Comparison of ENCODE assay signal across 20 cellular contexts in the genomic region with DNA sequence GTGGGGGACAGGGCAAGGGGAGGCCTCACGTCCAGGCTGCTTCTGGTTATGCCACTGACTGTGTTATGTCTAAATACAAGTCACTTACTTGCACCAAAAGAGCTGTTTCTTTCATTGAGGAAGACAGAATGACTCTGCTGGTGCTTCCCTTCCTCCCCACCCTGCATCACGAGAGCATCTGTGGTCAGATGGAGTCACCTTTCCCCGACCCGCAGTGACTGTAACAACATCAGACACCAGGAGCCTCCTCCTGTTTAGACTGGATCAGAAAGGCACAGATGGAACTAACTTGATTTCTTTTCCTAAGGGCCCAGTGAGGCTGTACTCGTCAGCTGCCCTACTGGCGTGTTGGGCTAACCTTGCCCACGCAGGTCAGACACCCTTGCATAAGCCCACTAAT.
DNase-seq lines count a peak whose midpoint lies in the region; ATAC-seq and TF ChIP-seq lines count a peak whose summit lies in the region.
"Had no signal": no experiment of that assay in that cellular context is flagged by ENCODE, and none has a peak within 500 bp of the region (broad histone marks: within the 10 kb centered on the region; RNA-seq: fewer than 3 reads in every experiment).

No MANE protein-coding gene starts in this region.

- DNase-seq in Daoy (ENCODE audit: low read depth) (peak; percentile 74), foreskin fibroblast (peak; percentile 12 to 36), neuronal stem cell (ENCODE audit: low spot score) (no peak), H4 (ENCODE audit: low spot score) (no peak), hepatic stellate cell (ENCODE audit: low spot score) (no peak), NCI-H2029 treated with DMSO at 0.1 percent for 48 hours (lab: John Stamatoyannopoulos, UW) (no peak)
- DNase-seq: 8988T; ACHN; C1 segment of cervical spinal cord; Caco-2; CD4-positive, alpha-beta memory T cell; DMS153; DND-41; EL; GDM1; HFFc6 had no signal

- H3K79me1 ChIP-seq in neuronal stem cell (ENCODE audit: low read depth, low read length), result no peaks in the 10 kb centered on the region

- no CpG with 5 or more reads among the region's 7 CpGs for WGBS in neuronal stem cell (ENCODE audit: extremely low coverage in 2 of 2, insufficient read length in 2 of 2, insufficient replicate concordance in 1 of 2), 2 donors

- H2AFZ ChIP-seq in neuronal stem cell (ENCODE audit: low read length), result no peak overlapping the region

- H3K9ac ChIP-seq in neuronal stem cell (ENCODE audit: low read depth, low read length, poor library complexity), result no peak overlapping the region

- no peaks in the 10 kb centered on the region for H3K36me3 ChIP-seq in neuronal stem cell (replicated peaks in 1 of 2; ENCODE audit: control insufficient read depth in 2 of 2, insufficient read depth in 2 of 2, low read length in 2 of 2)

- no peak overlapping the region for H2BK12ac ChIP-seq in neuronal stem cell (ENCODE audit: low read length)

- no peak overlapping the region for H2AK5ac ChIP-seq in neuronal stem cell (ENCODE audit: low read depth, low read length)

- peak overlapping the region; percentile 24 for H2BK15ac ChIP-seq in neuronal stem cell (ENCODE audit: low read length)

- ATAC-seq in GM21576 (IDR thresholded peaks at IDR 0.05; ENCODE audit: unreplicated experiment), result no peak
- ATAC-seq: A549, GM12878 had no signal

- peaks cover 2 to 9% of the 10 kb centered on the region in 2 donors for H3K4me1 ChIP-seq in neuronal stem cell (ENCODE audit: control insufficient read depth in 2 of 2, insufficient read depth in 1 of 2, low read depth in 1 of 2, low read length in 2 of 2)
- H3K4me1 ChIP-seq: A549, Caco-2 had no signal

- H3K23ac ChIP-seq in neuronal stem cell (ENCODE audit: low read depth, low read length, poor library complexity), result no peak overlapping the region

- H3K4me2 ChIP-seq in neuronal stem cell (ENCODE audit: insufficient read depth, low read length, poor library complexity, severe bottlenecking), result no peak overlapping the region
- H3K4me2 ChIP-seq: A549 had no signal

- no peak overlapping the region for H4K8ac ChIP-seq in neuronal stem cell (ENCODE audit: low read depth, low read length)

- no peak overlapping the region for H3K4me3 ChIP-seq in foreskin fibroblast (ENCODE audit: low read depth in 1 of 2, low read length in 2 of 2)
- H3K4me3 ChIP-seq in neuronal stem cell (ENCODE audit: low read length in 2 of 2), result no peak overlapping the region
- H3K4me3 ChIP-seq: A549, GM12878, HAP-1 had no signal

- no peak overlapping the region for H4K91ac ChIP-seq in neuronal stem cell (ENCODE audit: low read depth, low read length, poor library complexity)

- no peaks in the 10 kb centered on the region for H3K27me3 ChIP-seq in neuronal stem cell (ENCODE audit: control insufficient read depth in 3 of 3, insufficient read depth in 3 of 3, low read depth in 1 of 3, low read length in 3 of 3)

- no peak overlapping the region for H3K18ac ChIP-seq in neuronal stem cell (ENCODE audit: low read length)

- H3K14ac ChIP-seq in neuronal stem cell (ENCODE audit: low read length), result no peak overlapping the region

- no peak for TF ChIP-seq CTCF in foreskin fibroblast (IDR thresholded peaks at IDR 0.05; ENCODE audit: low read depth, low read length)

- H2BK5ac ChIP-seq in neuronal stem cell (ENCODE audit: low read length), result peak overlapping the region; percentile 32

- no peak overlapping the region for H3K27ac ChIP-seq in neuronal stem cell (replicated peaks; ENCODE audit: low read length)
- H3K27ac ChIP-seq: A549 had no signal

- no peak overlapping the region for H2BK120ac ChIP-seq in neuronal stem cell (ENCODE audit: low read depth, low read length)

- no peak overlapping the region for H3K4ac ChIP-seq in neuronal stem cell (ENCODE audit: low read length)

- no peaks in the 10 kb centered on the region for H3K9me3 ChIP-seq in neuronal stem cell (replicated peaks in 1 of 2; ENCODE audit: control insufficient read depth in 2 of 2, insufficient read depth in 1 of 2, low read depth in 1 of 2, low read length in 2 of 2)
- H3K9me3 ChIP-seq: A549, Caco-2, HAP-1 had no signal

Comparison
In these comparisons a context has a peak if more than half of its experiments do, and no peak if none do; other contexts are left out.
1. DNase-seq: peak in Daoy (single experiment) and foreskin fibroblast (2 of 2); none in neuronal stem cell (single experiment), H4 (single experiment), hepatic stellate cell (single experiment) and NCI-H2029 treated with DMSO at 0.1 percent for 48 hours (single experiment).